In genomic region chr16:73053038-73053378, GRCh38 we compare ENCODE assay signal across 12 cellular contexts. TPM values are rescaled to one million over a fixed set of nuclear protein-coding genes. Genes with fewer than 3 reads are reported as not detected.
DNase-seq lines count a peak whose midpoint lies in the region; ATAC-seq and TF ChIP-seq lines count a peak whose summit lies in the region.
"Had no signal": no experiment of that assay in that cellular context is flagged by ENCODE, and none has a peak within 500 bp of the region (broad histone marks: within the 10 kb centered on the region; RNA-seq: fewer than 3 reads in every experiment).

No MANE protein-coding gene starts in this region.

- H3K36me3 ChIP-seq in H7 (replicated peaks; ENCODE audit: control insufficient read depth, insufficient read depth, low read length) (no peaks in the 10 kb centered on the region), left lung (no peaks in the 10 kb centered on the region), skeletal muscle tissue (ENCODE audit: control insufficient read depth in 3 of 3, insufficient read depth in 3 of 3, low read length in 3 of 3) (no peaks in the 10 kb centered on the region)

- H3K4me3 ChIP-seq in H7 (ENCODE audit: insufficient read depth, low read depth, low read length) (no peak overlapping the region), left lung (no peak overlapping the region), skeletal muscle tissue (ENCODE audit: low read length in 3 of 3) (peak overlapping the region; percentile 62 to 66 (median 63))

- H3K27me3 ChIP-seq in H7 (ENCODE audit: control insufficient read depth, insufficient read depth, low read length) = peaks cover 67% of the 10 kb centered on the region
- peaks cover 0 to 49% of the 10 kb centered on the region in 2 donors for H3K27me3 ChIP-seq in left lung
- no peaks in the 10 kb centered on the region for H3K27me3 ChIP-seq in skeletal muscle tissue (ENCODE audit: control insufficient read depth in 3 of 3, insufficient read depth in 3 of 3, low read length in 3 of 3)

- ATAC-seq in left lung (no peak), HG02610 (IDR thresholded peaks at IDR 0.05; ENCODE audit: unreplicated experiment) (no peak)
- ATAC-seq: activated naive CD4-positive, alpha-beta T cell treated with anti-CD3 and anti-CD28 coated beads, Interleukin-2, amount 50 U/mL, for 72 hours had no signal

- peak overlapping the region; percentile 55 for H3K27ac ChIP-seq in angular gyrus (ENCODE audit: low read depth, low read length)
- peak overlapping the region; percentile 37 to 96 for H3K27ac ChIP-seq in left lung
- peak overlapping the region; percentile 98 for H3K27ac ChIP-seq in skeletal muscle tissue (ENCODE audit: low read depth, low read length)

- H3K4me1 ChIP-seq in left lung (peaks cover 29 to 66% of the 10 kb centered on the region in 2 donors), skeletal muscle tissue (ENCODE audit: control insufficient read depth in 3 of 3, insufficient read depth in 3 of 3, low read length in 3 of 3) (peaks cover 44 to 59% (median 55%) of the 10 kb centered on the region in 3 donors)

- intact Hi-C loops in left lung (cut with DNase I) = no loop called here

- TF ChIP-seq CTCF in left lung (IDR thresholded peaks at IDR 0.05) = no peak

- H3K9ac ChIP-seq in skeletal muscle tissue (ENCODE audit: low read depth in 1 of 3, low read length in 3 of 3) = peak overlapping the region; percentile 79 to 90 (median 86)

- TF ChIP-seq POLR2A in erythroblast (IDR thresholded peaks at IDR 0.05; ENCODE audit: low read length) = no peak

- no peaks in the 10 kb centered on the region for H3K9me3 ChIP-seq in left lung
- H3K9me3 ChIP-seq in skeletal muscle tissue (ENCODE audit: control insufficient read depth in 3 of 3, low read length in 3 of 3) = no peaks in the 10 kb centered on the region

- DNase-seq in H7 (peak; percentile 65), left lung (no peak), erythroblast (lab: John Stamatoyannopoulos, UW) (no peak), cerebellar nuclear complex (lab: John Stamatoyannopoulos, UW) (no peak)
- DNase-seq in central memory CD4-positive, alpha-beta T cell = no peak
- DNase-seq: CD4-positive, alpha-beta T cell; GF-D8; stimulated activated CD4-positive, alpha-beta T cell treated with anti-CD3 and anti-CD28 coated beads, Interleukin-12 subunit alpha, Interleukin-12 subunit beta, amount 100 ng/mL, for 4 hours had no signal

RNA-seq across cellular contexts. Expression of gene ZFHX3, which starts 5.1 kb away (rescaled TPM):
- total RNA-seq in H7 (2014; rRNA removed; shearing (Covaris generic)) = 1.2 and 1.3 TPM in 2 replicates
- total RNA-seq in left lung = 10 to 100 TPM; 21.4 to 25.7 TPM
- 8.9 TPM for total RNA-seq in skeletal muscle tissue

Comparison
In these comparisons a context has a peak if more than half of its experiments do, and no peak if none do; other contexts are left out.
1. H3K4me3 ChIP-seq: peak in skeletal muscle tissue (3 of 3); none in H7 (single experiment) and left lung (0 of 2).
2. Peak in every context shown above with its lines, with median percentiles within 50 percentile points of each other: H3K27ac ChIP-seq.